Comparison of ENCODE assay signal across 8 cellular contexts in the genomic region with DNA sequence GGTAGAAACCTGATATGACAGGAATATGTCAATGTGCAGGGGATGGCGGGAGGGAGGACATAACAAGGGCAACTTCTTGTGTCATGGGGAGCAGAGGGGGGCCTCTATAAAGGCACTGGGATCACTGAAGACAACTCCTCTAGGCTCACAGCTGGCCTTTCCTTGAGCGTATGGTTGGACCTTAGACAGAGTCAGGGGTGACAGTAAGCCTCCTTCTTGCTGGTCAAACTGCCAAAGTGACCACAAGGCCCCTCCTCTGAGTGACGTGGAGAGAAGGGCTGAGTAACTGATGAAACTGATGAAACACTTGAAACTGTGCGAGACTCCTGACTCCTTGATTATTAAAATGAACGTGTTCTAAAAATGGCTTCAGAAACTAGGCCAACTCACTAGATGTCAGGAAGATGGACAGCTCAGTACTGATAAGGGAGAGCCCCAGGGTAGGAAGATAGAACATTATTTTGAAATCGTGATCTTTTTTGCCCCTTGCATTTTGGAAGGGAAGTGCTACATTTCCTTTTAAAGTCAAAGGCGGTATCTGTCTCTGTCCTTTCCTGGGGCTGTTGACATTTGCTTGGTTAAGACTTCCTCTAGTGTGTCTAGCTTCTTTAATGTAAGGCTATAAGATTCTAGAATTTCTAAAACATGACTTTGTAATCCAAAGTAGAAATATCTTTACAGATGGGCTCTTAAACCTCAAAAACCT.
DNase-seq lines count a peak whose midpoint lies in the region; ATAC-seq and TF ChIP-seq lines count a peak whose summit lies in the region.

No MANE protein-coding gene starts in this region.

- H3K4me3 ChIP-seq in NB4 (ENCODE audit: low read depth, low read length) (peak overlapping the region; percentile 52), adipocyte (ENCODE audit: low read length) (peak overlapping the region; percentile 74)

- peak overlapping the region; percentile 78 for H3K27ac Mint-ChIP-seq in stimulated activated naive B cell treated with anti-CD40 and anti-IgM and Interleukin-4, amounts not matched to agents 10 μg/mL and 1 μg/mL and 100 μg/mL, for 72 hours

- peaks cover 7% of the 10 kb centered on the region; the same call in 1 of the 2 replicates for H3K4me1 ChIP-seq in ES-I3 (ENCODE audit: insufficient read depth, low read length)
- H3K4me1 ChIP-seq in adipocyte (ENCODE audit: control insufficient read depth, insufficient read depth, low read length), result peaks cover 26% of the 10 kb centered on the region

- H3K27me3 Mint-ChIP-seq in stimulated activated naive B cell treated with anti-CD40 and anti-IgM and Interleukin-4, amounts not matched to agents 10 μg/mL and 1 μg/mL and 100 μg/mL, for 72 hours, result no peaks in the 10 kb centered on the region

- H3K4me1 Mint-ChIP-seq in stimulated activated naive B cell treated with anti-CD40 and anti-IgM and Interleukin-4, amounts not matched to agents 10 μg/mL and 1 μg/mL and 100 μg/mL, for 72 hours, result peaks cover 37 to 61% of the 10 kb centered on the region in 2 donors

- peaks cover 4% of the 10 kb centered on the region for H3K27me3 ChIP-seq in adipocyte (replicated peaks; ENCODE audit: control insufficient read depth, insufficient read depth, low read length)

- H3K9me3 ChIP-seq in ES-I3 (ENCODE audit: control insufficient read depth, insufficient read depth, low read length) (no peaks in the 10 kb centered on the region), adipocyte (ENCODE audit: control insufficient read depth, low read length) (no peaks in the 10 kb centered on the region)

- TF ChIP-seq POLR2A in NB4 (IDR thresholded peaks at IDR 0.05; ENCODE audit: extremely low read depth, insufficient read length), result peak; percentile 50

- peak; percentile 89 for DNase-seq in NB4 (ENCODE audit: low read depth)
- DNase-seq in adipocyte (ENCODE audit: low read depth), result peak; percentile 78
- DNase-seq in hypothalamus (lab: John Stamatoyannopoulos, UW), result peak in 27 of 51 donors; percentile 1 to 41 (median 16)
- DNase-seq in stimulated activated naive B cell treated with anti-CD40 and anti-IgM and Interleukin-4, amounts not matched to agents 10 μg/mL and 1 μg/mL and 100 μg/mL, for 72 hours, result no peak
- no peak for DNase-seq in NCI-H2029 treated with DMSO at 0.1 percent for 48 hours (lab: John Stamatoyannopoulos, UW)
- no peak for DNase-seq in GOT3 (lab: John Stamatoyannopoulos, UW)

- H3K9ac ChIP-seq in ES-I3 (ENCODE audit: low read depth, low read length) (peak overlapping the region; percentile 9; the same call in 1 of the 2 replicates), adipocyte (ENCODE audit: low read length) (peak overlapping the region; percentile 80)

- no peak for TF ChIP-seq CTCF in NB4 (IDR thresholded peaks at IDR 0.05; ENCODE audit: low read depth, low read length)

- H3K4me3 Mint-ChIP-seq in stimulated activated naive B cell treated with anti-CD40 and anti-IgM and Interleukin-4, amounts not matched to agents 10 μg/mL and 1 μg/mL and 100 μg/mL, for 72 hours, result peak overlapping the region; percentile 87 to 93

- peaks cover 0 to 3% of the 10 kb centered on the region in 2 donors for H3K9me3 Mint-ChIP-seq in stimulated activated naive B cell treated with anti-CD40 and anti-IgM and Interleukin-4, amounts not matched to agents 10 μg/mL and 1 μg/mL and 100 μg/mL, for 72 hours

- no peaks in the 10 kb centered on the region for H3K36me3 ChIP-seq in ES-I3 (ENCODE audit: insufficient read depth, low read length)
- H3K36me3 ChIP-seq in adipocyte (ENCODE audit: control insufficient read depth, insufficient read depth, low read length, severe bottlenecking), result no peaks in the 10 kb centered on the region

- ATAC-seq in GM21619 (IDR thresholded peaks at IDR 0.05; ENCODE audit: unreplicated experiment), result peak; percentile 35
- ATAC-seq in stimulated activated naive B cell treated with anti-CD40 and anti-IgM and Interleukin-4, amounts not matched to agents 10 μg/mL and 1 μg/mL and 100 μg/mL, for 72 hours (replicated peaks), result peak; percentile 15 to 24

- H3K36me3 Mint-ChIP-seq in stimulated activated naive B cell treated with anti-CD40 and anti-IgM and Interleukin-4, amounts not matched to agents 10 μg/mL and 1 μg/mL and 100 μg/mL, for 72 hours, result peaks cover 6 to 8% of the 10 kb centered on the region in 2 donors

Comparison
In these comparisons a context has a peak if more than half of its experiments do, and no peak if none do; other contexts are left out.
1. DNase-seq: peak in NB4 (single experiment), adipocyte (single experiment) and hypothalamus (27 of 51); none in stimulated activated naive B cell treated with anti-CD40 and anti-IgM and Interleukin-4, amounts not matched to agents 10 μg/mL and 1 μg/mL and 100 μg/mL, for 72 hours (single experiment), NCI-H2029 treated with DMSO at 0.1 percent for 48 hours (single experiment) and GOT3 (single experiment).